ENCODE assay signal across 10 cellular contexts in the genomic region with DNA sequence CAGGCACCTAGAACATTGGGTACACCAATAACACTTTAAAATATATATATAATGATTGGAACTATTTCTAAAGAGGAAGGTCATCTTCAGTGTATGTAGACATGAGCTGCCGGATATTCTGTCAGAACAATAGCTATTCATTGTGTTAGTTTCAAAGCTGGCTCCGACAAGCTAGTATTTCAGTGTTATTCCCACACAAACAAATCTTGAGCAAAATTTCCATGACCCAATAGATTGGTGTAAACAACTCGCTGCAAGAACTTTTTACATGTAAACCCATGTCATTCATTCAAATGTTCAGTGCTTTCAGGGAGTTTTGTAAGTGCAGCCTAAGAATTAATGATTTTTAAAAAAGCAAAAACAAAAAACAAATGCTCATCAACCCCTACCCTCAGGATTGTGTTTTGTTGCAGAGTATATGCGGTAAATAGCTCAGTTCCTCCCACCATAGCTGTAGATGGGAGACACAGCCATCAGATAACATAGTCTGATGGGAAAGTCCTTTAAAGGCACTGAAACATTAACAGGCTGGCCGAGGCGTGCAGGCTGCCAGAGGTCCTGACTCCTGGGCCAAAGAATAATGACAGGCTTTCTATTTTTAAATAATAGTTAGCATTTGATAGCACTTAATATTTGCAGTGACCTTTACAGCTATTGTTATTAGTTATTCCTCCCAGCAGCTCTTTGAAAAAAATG.
DNase-seq lines count a peak whose midpoint lies in the region; ATAC-seq and TF ChIP-seq lines count a peak whose summit lies in the region.
"Had no signal": no experiment of that assay in that cellular context is flagged by ENCODE, and none has a peak within 500 bp of the region (broad histone marks: within the 10 kb centered on the region; RNA-seq: fewer than 3 reads in every experiment).

No MANE protein-coding gene starts in this region.

- H3K4me1 ChIP-seq in heart left ventricle: peaks cover 6 to 42% (median 25%) of the 10 kb centered on the region in 12 donors
- H3K4me1 ChIP-seq in neuron (ENCODE audit: insufficient read depth, low read length): peaks cover 13% of the 10 kb centered on the region
- peaks cover 3 to 8% of the 10 kb centered on the region in 2 donors for H3K4me1 ChIP-seq in uterus

- H3K27ac ChIP-seq in heart left ventricle: peak overlapping the region; percentile 70 to 91 (median 82)
- H3K27ac ChIP-seq in uterus: peak overlapping the region; percentile 76 to 84

- H3K9me3 Mint-ChIP-seq in activated CD4-positive, alpha-beta memory T cell treated with anti-CD3 and anti-CD28 coated beads for 36 hours: no peaks in the 10 kb centered on the region
- no peaks in the 10 kb centered on the region for H3K9me3 Mint-ChIP-seq in activated CD4-positive, alpha-beta memory T cell treated with anti-CD3 and anti-CD28 coated beads, Interleukin-2, amount 10 ng/mL, durations not matched to agents 7 days and 5 days
- H3K9me3 Mint-ChIP-seq: effector memory CD8-positive, alpha-beta T cell had no signal

- ATAC-seq in heart left ventricle (peak; percentile 73 to 85 (median 79)), HG03045 (IDR thresholded peaks at IDR 0.05; ENCODE audit: unreplicated experiment) (no peak)

- H3K4me1 Mint-ChIP-seq in activated CD4-positive, alpha-beta memory T cell treated with anti-CD3 and anti-CD28 coated beads for 36 hours (ENCODE audit: low read depth): peaks cover 17% of the 10 kb centered on the region
- peaks cover 15% of the 10 kb centered on the region for H3K4me1 Mint-ChIP-seq in activated CD4-positive, alpha-beta memory T cell treated with anti-CD3 and anti-CD28 coated beads, Interleukin-2, amount 10 ng/mL, durations not matched to agents 7 days and 5 days

- H3K27ac Mint-ChIP-seq in activated CD4-positive, alpha-beta memory T cell treated with anti-CD3 and anti-CD28 coated beads for 36 hours: peak overlapping the region; percentile 24
- H3K27ac Mint-ChIP-seq in activated CD4-positive, alpha-beta memory T cell treated with anti-CD3 and anti-CD28 coated beads, Interleukin-2, amount 10 ng/mL, durations not matched to agents 7 days and 5 days: no peak overlapping the region
- H3K27ac Mint-ChIP-seq: effector memory CD8-positive, alpha-beta T cell had no signal

- H3K9me3 ChIP-seq in heart left ventricle (no peaks in the 10 kb centered on the region), neuron (ENCODE audit: low read length) (no peaks in the 10 kb centered on the region), uterus (no peaks in the 10 kb centered on the region)

- H3K4me3 Mint-ChIP-seq in activated CD4-positive, alpha-beta memory T cell treated with anti-CD3 and anti-CD28 coated beads for 36 hours: no peak overlapping the region
- H3K4me3 Mint-ChIP-seq in activated CD4-positive, alpha-beta memory T cell treated with anti-CD3 and anti-CD28 coated beads, Interleukin-2, amount 10 ng/mL, durations not matched to agents 7 days and 5 days: no peak overlapping the region
- H3K4me3 Mint-ChIP-seq: effector memory CD8-positive, alpha-beta T cell had no signal

- CTCF ChIA-PET in activated CD4-positive, alpha-beta memory T cell treated with anti-CD3 and anti-CD28 coated beads for 36 hours (lab: Charles Lee): interaction anchor here (0.6 to 8.5 kb wide), 24 partner anchors 13 to 633 kb away, joined by 3 to 123 read pairs (median 4); partner anchors contain the start of genes DTD2 and RNU6-8
- CTCF ChIA-PET in activated CD4-positive, alpha-beta memory T cell treated with anti-CD3 and anti-CD28 coated beads, Interleukin-2, amount 10 ng/mL, durations not matched to agents 7 days and 5 days (lab: Charles Lee): interaction anchor here (0.6 to 2.7 kb wide), 18 partner anchors 9 to 633 kb away, joined by 3 to 16 read pairs (median 4); no protein-coding TSS in a partner anchor

- TF ChIP-seq POLR2A in heart left ventricle (IDR thresholded peaks at IDR 0.05): no peak
- no peak for TF ChIP-seq POLR2A in uterus (IDR thresholded peaks at IDR 0.05)

- H3K4me3 ChIP-seq in heart left ventricle: no peak overlapping the region
- peak overlapping the region; percentile 18 for H3K4me3 ChIP-seq in neuron (ENCODE audit: low read length)
- H3K4me3 ChIP-seq in uterus: no peak overlapping the region

- H3K36me3 ChIP-seq in heart left ventricle (no peaks in the 10 kb centered on the region), neuron (ENCODE audit: insufficient read depth, low read length) (no peaks in the 10 kb centered on the region), uterus (no peaks in the 10 kb centered on the region)

- no peaks in the 10 kb centered on the region for H3K27me3 Mint-ChIP-seq in activated CD4-positive, alpha-beta memory T cell treated with anti-CD3 and anti-CD28 coated beads for 36 hours
- no peaks in the 10 kb centered on the region for H3K27me3 Mint-ChIP-seq in activated CD4-positive, alpha-beta memory T cell treated with anti-CD3 and anti-CD28 coated beads, Interleukin-2, amount 10 ng/mL, durations not matched to agents 7 days and 5 days
- H3K27me3 Mint-ChIP-seq: effector memory CD8-positive, alpha-beta T cell had no signal

- TF ChIP-seq CTCF in heart left ventricle (IDR thresholded peaks at IDR 0.05) (no peak), uterus (IDR thresholded peaks at IDR 0.05) (no peak)

- intact Hi-C loops in activated CD4-positive, alpha-beta memory T cell treated with anti-CD3 and anti-CD28 coated beads for 36 hours (cut with micrococcal nuclease): loop anchor here (1.0 to 5.0 kb wide), 7 partner anchors 11 to 719 kb away; partner anchors contain the start of genes ARHGAP5, HECTD1, RNU6-7 and RNU6-8
- intact Hi-C loops in heart left ventricle (cut with DNase I) (loop anchor here in 5 of 10 donors (2.0 to 10.0 kb wide), 10 partner anchors 49 to 636 kb away; partner anchors contain the start of genes ARHGAP5 (in 3 of the 5), NUBPL (in 2 of the 5), RNU6-7 (in 1 of the 5) and RNU6-8 (in 1 of the 5)), uterus (cut with DNase I; ENCODE audit: low total_unique reads) (no loop called here)

- no peaks in the 10 kb centered on the region for H3K27me3 ChIP-seq in heart left ventricle
- no peaks in the 10 kb centered on the region for H3K27me3 ChIP-seq in neuron (ENCODE audit: insufficient read depth, low read length)
- H3K27me3 ChIP-seq in uterus: no peaks in the 10 kb centered on the region

- WGBS in heart left ventricle, 4 donors: 36 to 46% (median 38%) methylated on average over 6 of the region's 6 CpGs

- H2AFZ ChIP-seq in neuron (ENCODE audit: low read depth, low read length): no peak overlapping the region

- no peak for DNase-seq in activated CD4-positive, alpha-beta memory T cell treated with anti-CD3 and anti-CD28 coated beads for 36 hours
- no peak for DNase-seq in activated CD4-positive, alpha-beta memory T cell treated with anti-CD3 and anti-CD28 coated beads, Interleukin-2, amount 10 ng/mL, durations not matched to agents 7 days and 5 days
- DNase-seq in heart left ventricle (peak; percentile 48 to 75 (median 61)), uterus (no peak), amniotic stem cell (lab: John Stamatoyannopoulos, UW) (no peak)
- DNase-seq in activated CD4-positive, alpha-beta T cell treated with anti-CD3 and anti-CD28 coated beads, Interleukin-2, amount 50 U/mL, for 1 hour: no peak
- DNase-seq: GOT3 had no signal

- POLR2A ChIA-PET in activated CD4-positive, alpha-beta memory T cell treated with anti-CD3 and anti-CD28 coated beads for 36 hours (lab: Charles Lee): interaction anchor here (1.1 to 1.4 kb wide), 2 partner anchors 11 to 150 kb away, joined by 3 to 5 read pairs; partner anchors contain the start of gene ARHGAP5
- POLR2A ChIA-PET in activated CD4-positive, alpha-beta memory T cell treated with anti-CD3 and anti-CD28 coated beads, Interleukin-2, amount 10 ng/mL, durations not matched to agents 7 days and 5 days (lab: Charles Lee): interaction anchor here (0.7 to 1.3 kb wide), 2 partner anchors 11 to 14 kb away, joined by 3 to 4 read pairs; no protein-coding TSS in a partner anchor

- no peaks in the 10 kb centered on the region for H3K36me3 Mint-ChIP-seq in activated CD4-positive, alpha-beta memory T cell treated with anti-CD3 and anti-CD28 coated beads for 36 hours
- H3K36me3 Mint-ChIP-seq in activated CD4-positive, alpha-beta memory T cell treated with anti-CD3 and anti-CD28 coated beads, Interleukin-2, amount 10 ng/mL, durations not matched to agents 7 days and 5 days (ENCODE audit: low read depth): no peaks in the 10 kb centered on the region

Comparison
In these comparisons a context has a peak if more than half of its experiments do, and no peak if none do; other contexts are left out.
1. DNase-seq: peak in heart left ventricle (5 of 5); none in activated CD4-positive, alpha-beta memory T cell treated with anti-CD3 and anti-CD28 coated beads for 36 hours (single experiment), activated CD4-positive, alpha-beta memory T cell treated with anti-CD3 and anti-CD28 coated beads, Interleukin-2, amount 10 ng/mL, durations not matched to agents 7 days and 5 days (single experiment), uterus (0 of 2), activated CD4-positive, alpha-beta T cell treated with anti-CD3 and anti-CD28 coated beads, Interleukin-2, amount 50 U/mL, for 1 hour (single experiment) and amniotic stem cell (single experiment).